16 cellular contexts compared by ENCODE assay signal in genomic region chr14:23915559-23915958, GRCh38. TPM values are rescaled to one million over a fixed set of nuclear protein-coding genes. Genes with fewer than 3 reads are reported as not detected.
DNase-seq lines count a peak whose midpoint lies in the region; ATAC-seq and TF ChIP-seq lines count a peak whose summit lies in the region.
"Had no signal": no experiment of that assay in that cellular context is flagged by ENCODE, and none has a peak within 500 bp of the region (broad histone marks: within the 10 kb centered on the region; RNA-seq: fewer than 3 reads in every experiment).

No MANE protein-coding gene starts in this region.

- no peak for TF ChIP-seq EP300 in stomach (IDR thresholded peaks at IDR 0.05)

- WGBS in heart right ventricle, 2 donors, result 78 to 79% methylated on average over 4 of the region's 4 CpGs
- whole genome bisulfite sequencing in stomach, 5 donors, result 72 to 86% (median 80%) methylated on average over 4 of the region's 4 CpGs
- WGBS in thyroid gland, 2 donors, result 90 to 93% methylated on average over 4 of the region's 4 CpGs

- H3K4me1 ChIP-seq in right atrium auricular region (peaks cover 0 to 11% of the 10 kb centered on the region in 2 donors), heart right ventricle (peaks cover 0 to 15% (median 7%) of the 10 kb centered on the region in 9 donors), lower lobe of right lung (peaks cover 9% of the 10 kb centered on the region), stomach (peaks cover 14 to 20% (median 17%) of the 10 kb centered on the region in 4 donors), thyroid gland (no peaks in the 10 kb centered on the region)
- H3K4me1 ChIP-seq: BLaER1, Caco-2 had no signal

- intact Hi-C loops in heart right ventricle (cut with DNase I) (no loop called here), lower lobe of right lung (cut with DNase I) (no loop called here), stomach (cut with DNase I; ENCODE audit: low total_unique reads) (no loop called here), thyroid gland (cut with DNase I) (no loop called here)

- H3K27ac ChIP-seq in right atrium auricular region (peak overlapping the region in 1 of 2 donors; percentile 72), heart right ventricle (peak overlapping the region in 1 of 10 donors; percentile 56), lower lobe of right lung (peak overlapping the region; percentile 9), stomach (peak overlapping the region in 3 of 5 donors; percentile 22 to 69 (median 56)), thyroid gland (no peak overlapping the region)
- H3K27ac ChIP-seq: BLaER1, GM23248, HL-60 had no signal

- ATAC-seq in heart right ventricle (no peak), lower lobe of right lung (peak in 1 of 2 donors; percentile 28), HG03097 (IDR thresholded peaks at IDR 0.05; ENCODE audit: low FRiP score, unreplicated experiment) (no peak)

- H3K27me3 ChIP-seq in right atrium auricular region, result no peaks in the 10 kb centered on the region
- no peaks in the 10 kb centered on the region for H3K27me3 ChIP-seq in heart right ventricle
- H3K27me3 ChIP-seq in lower lobe of right lung (ENCODE audit: low read depth), result no peaks in the 10 kb centered on the region
- no peaks in the 10 kb centered on the region for H3K27me3 ChIP-seq in stomach
- H3K27me3 ChIP-seq in thyroid gland, result no peaks in the 10 kb centered on the region
- H3K27me3 ChIP-seq: BLaER1 had no signal

- DNase-seq in right atrium auricular region (ENCODE audit: low spot score) (peak; percentile 9), heart right ventricle (no peak), lower lobe of right lung (no peak), stomach (no peak), GM20000 (ENCODE audit: low spot score) (no peak), thyroid gland (no peak)
- DNase-seq: 8988T; AML-193; Caco-2; CD8-positive, alpha-beta memory T cell; DMS53; GF-D8 had no signal

- TF ChIP-seq POLR2A in stomach (IDR thresholded peaks at IDR 0.05) (no peak), thyroid gland (IDR thresholded peaks at IDR 0.05) (no peak)

- H3K36me3 ChIP-seq in right atrium auricular region (no peaks in the 10 kb centered on the region), heart right ventricle (no peaks in the 10 kb centered on the region), lower lobe of right lung (no peaks in the 10 kb centered on the region), stomach (no peaks in the 10 kb centered on the region), thyroid gland (no peaks in the 10 kb centered on the region)
- H3K36me3 ChIP-seq: BLaER1 had no signal

- H3K9me3 ChIP-seq in right atrium auricular region (peaks cover 0 to 7% of the 10 kb centered on the region in 2 donors), heart right ventricle (peaks cover 0 to 9% (median 0%) of the 10 kb centered on the region in 11 donors), lower lobe of right lung (no peaks in the 10 kb centered on the region), stomach (peaks cover 0 to 4% (median 0%) of the 10 kb centered on the region in 4 donors), thyroid gland (no peaks in the 10 kb centered on the region)
- H3K9me3 ChIP-seq: Caco-2 had no signal

- H3K4me3 ChIP-seq in right atrium auricular region (no peak overlapping the region), heart right ventricle (no peak overlapping the region), lower lobe of right lung (no peak overlapping the region), stomach (no peak overlapping the region), thyroid gland (replicated peaks in 1 of 3) (no peak overlapping the region)
- H3K4me3 ChIP-seq: BLaER1, GM23248 had no signal

- TF ChIP-seq CTCF in right atrium auricular region (IDR thresholded peaks at IDR 0.05) (no peak), heart right ventricle (IDR thresholded peaks at IDR 0.05) (no peak), lower lobe of right lung (IDR thresholded peaks at IDR 0.05) (no peak), stomach (IDR thresholded peaks at IDR 0.05) (no peak), GM20000 (IDR thresholded peaks at IDR 0.05; ENCODE audit: extremely low read depth, missing control alignments) (no peak), thyroid gland (IDR thresholded peaks at IDR 0.05) (no peak)

RNA-seq across cellular contexts. Expression of gene DHRS4, which starts 38.0 kb away (rescaled TPM):
- total RNA-seq in right atrium auricular region (10 to 100 TPM; 29.6 to 38.8 TPM), heart right ventricle (10 to 100 TPM; 24.9 to 37.5 (median 30.7) TPM), lower lobe of right lung (35.4 TPM), stomach (100 to 1,000 TPM in 1 of 5 donors, 10 to 100 TPM in 4; 29.0 to 114 (median 34.4) TPM), thyroid gland (10 to 100 TPM; 19.2 to 55.7 (median 37.7) TPM)
- polyA plus RNA-seq in heart right ventricle (10 to 100 TPM; 31.1 to 66.7 TPM), stomach (10 to 100 TPM; 39.4 to 58.0 (median 57.7) TPM)

Comparison
In these comparisons a context has a peak if more than half of its experiments do, and no peak if none do; other contexts are left out.
1. H3K27ac ChIP-seq: peak in lower lobe of right lung (single experiment) and stomach (3 of 5); none in thyroid gland (0 of 3).